Comparison of ENCODE assay signal across 12 cellular contexts in genomic region chr15:39455502-39455991, GRCh38.
DNase-seq lines count a peak whose midpoint lies in the region; ATAC-seq, FAIRE-seq and TF ChIP-seq lines count a peak whose summit lies in the region.
"Had no signal": no experiment of that assay in that cellular context is flagged by ENCODE, and none has a peak within 500 bp of the region (broad histone marks: within the 10 kb centered on the region; RNA-seq: fewer than 3 reads in every experiment).

No MANE protein-coding gene starts in this region.

- peak overlapping the region; percentile 34 for H3K27ac Mint-ChIP-seq in Caco-2 (ENCODE audit: unreplicated experiment)

- peaks cover 1% of the 10 kb centered on the region for H3K9me3 Mint-ChIP-seq in Caco-2 (ENCODE audit: unreplicated experiment)

- TF ChIP-seq RAD21 in HepG2 (CRISPR knock-in tag; IDR thresholded peaks at IDR 0.05), result no peak

- H3K4me1 ChIP-seq in Caco-2 (peaks cover 23% of the 10 kb centered on the region), HepG2 (ENCODE audit: insufficient read depth, low read length) (peaks cover 37% of the 10 kb centered on the region)

- CTCF ChIA-PET in Caco-2 (lab: Charles Lee) (interaction anchor here (0.9 to 1.3 kb wide), 4 partner anchors 17 to 748 kb away, joined by 3 to 6 read pairs (median 5); partner anchors contain the start of gene THBS1), HepG2 (lab: Yijun Ruan, JAX; ENCODE audit: low intra/inter-chr PET ratio, low total read pairs) (interaction anchor here (1.4 kb wide), 1 partner anchor 182 kb away, joined by 4 read pairs; no protein-coding TSS in a partner anchor)

- WGBS in HepG2 (ENCODE audit: low lambda C conversion rate), result 6% methylated on average over 5 of the region's 5 CpGs

- no peaks in the 10 kb centered on the region for H3K36me3 Mint-ChIP-seq in Caco-2 (ENCODE audit: insufficient read depth, unreplicated experiment)

- TF ChIP-seq EP300 in HepG2 (IDR thresholded peaks at IDR 0.05; ENCODE audit: low read depth in 2 of 2, low read length in 2 of 2) (peak in 1 of 2 experiments; percentile 82; a peak in 2 of 4 replicates), HepG2 (CRISPR knock-in tag; IDR thresholded peaks at IDR 0.05; ENCODE audit: borderline replicate concordance) (peak; percentile 61; the same call in 1 of the 2 replicates)

- H2AFZ ChIP-seq in HepG2 (ENCODE audit: low read length), result no peak overlapping the region

- POLR2A ChIA-PET in Caco-2 (lab: Charles Lee) (interaction anchor here (1.0 to 1.3 kb wide), 2 partner anchors 125 to 182 kb away, joined by 4 to 13 read pairs; partner anchors contain the start of gene THBS1), HepG2 (lab: Yijun Ruan, JAX) (interaction anchor here (0.9 to 1.5 kb wide), 3 partner anchors 111 to 182 kb away, joined by 3 to 24 read pairs (median 4); partner anchors contain the start of gene THBS1)

- in situ Hi-C loops in HepG2 (cut with HindIII; ENCODE audit: extremely low pct_ligation_motif_present, low pct_unique_long_range_greater_than_20kb), result no loop called here

- H3K27ac ChIP-seq in HepG2 (ENCODE audit: extremely low read length, insufficient read depth, low read length), result peak overlapping the region; percentile 58
- H3K27ac ChIP-seq: prostate gland had no signal

- H3K9me3 ChIP-seq in Caco-2 (no peaks in the 10 kb centered on the region), HepG2 (ENCODE audit: low read length) (peaks cover under 1% of the 10 kb centered on the region; the same call in 1 of the 2 replicates)
- H3K9me3 ChIP-seq: prostate gland, upper lobe of left lung had no signal

- DNase-seq in Caco-2 (peak; percentile 60 to 65), HS-5 (ENCODE audit: low read depth) (peak; percentile 74), amniotic stem cell (lab: John Stamatoyannopoulos, UW) (peak; percentile 75), HepG2 (ENCODE audit: low spot score) (peak; percentile 97), NCI-H1436 treated with DMSO at 0.1 percent for 48 hours (lab: John Stamatoyannopoulos, UW) (no peak), dermis blood vessel endothelial cell (no peak), putamen (ENCODE audit: low spot score) (no peak)
- DNase-seq: GF-D8, NCI-H2029, upper lobe of left lung had no signal

- BruUV-seq in Caco-2 (replicated peaks; lab: Mats Ljungman, UMichigan) (no TSS peak), HepG2 (replicated peaks; lab: Mats Ljungman, UMichigan) (no TSS peak)

- peak; percentile 46 for FAIRE-seq in HepG2 (lab: Jason Lieb, UNC)

- H4K20me1 ChIP-seq in HepG2 (ENCODE audit: insufficient read depth, low read length), result no peaks in the 10 kb centered on the region

- H3K9ac ChIP-seq in HepG2 (ENCODE audit: insufficient read depth, low read depth, low read length), result peak overlapping the region; percentile 11

- no peaks in the 10 kb centered on the region for H3K79me2 ChIP-seq in HepG2 (ENCODE audit: insufficient read depth, low read length)

- peak overlapping the region; percentile 14 for H3K4me3 Mint-ChIP-seq in Caco-2 (ENCODE audit: unreplicated experiment)

- intact Hi-C loops in Caco-2 (cut with micrococcal nuclease; ENCODE audit: unreplicated experiment), result loop anchor here (1.0 to 2.0 kb wide), 3 partner anchors 20 to 189 kb away; no protein-coding TSS in a partner anchor
- intact Hi-C loops in HepG2 (cut with micrococcal nuclease; ENCODE audit: unreplicated experiment), result loop anchor here (1.0 to 5.0 kb wide), 3 partner anchors 20 to 183 kb away; no protein-coding TSS in a partner anchor

- peaks cover 21% of the 10 kb centered on the region for H3K4me1 Mint-ChIP-seq in Caco-2 (ENCODE audit: low read depth, unreplicated experiment)

- H3K4me2 ChIP-seq in HepG2 (ENCODE audit: low read depth, low read length), result peak overlapping the region; percentile 52

- no peaks in the 10 kb centered on the region for H3K27me3 Mint-ChIP-seq in Caco-2 (ENCODE audit: insufficient read depth, unreplicated experiment)

- H3K36me3 ChIP-seq in Caco-2 (ENCODE audit: control insufficient read depth, insufficient read depth, low read length) (no peaks in the 10 kb centered on the region), HepG2 (replicated peaks in 1 of 2; ENCODE audit: control insufficient read depth in 1 of 2, insufficient read depth in 2 of 2, low read length in 2 of 2) (no peaks in the 10 kb centered on the region)
- H3K36me3 ChIP-seq: prostate gland, upper lobe of left lung had no signal

- no peak for TF ChIP-seq CTCF in Caco-2 (IDR thresholded peaks at IDR 0.05; ENCODE audit: insufficient read depth in 1 of 2, low read depth in 1 of 2, low read length in 1 of 2, severe bottlenecking in 1 of 2, unreplicated experiment in 1 of 2)
- TF ChIP-seq CTCF in HepG2 (CRISPR knock-in tag; IDR thresholded peaks at IDR 0.05), result no peak

- ATAC-seq in HepG2, result peak; percentile 98
- no peak for ATAC-seq in GM18870 (IDR thresholded peaks at IDR 0.05; ENCODE audit: unreplicated experiment)

- H3K27me3 ChIP-seq in Caco-2 (replicated peaks; ENCODE audit: control insufficient read depth, insufficient read depth, low read length), result no peaks in the 10 kb centered on the region
- no peaks in the 10 kb centered on the region for H3K27me3 ChIP-seq in HepG2 (ENCODE audit: control insufficient read depth in 1 of 2, insufficient read depth in 2 of 2, low read length in 2 of 2)
- H3K27me3 ChIP-seq: upper lobe of left lung had no signal

- H3K4me3 ChIP-seq in Caco-2 (ENCODE audit: low read depth, low read length) (no peak overlapping the region), HepG2 (replicated peaks in 1 of 3; ENCODE audit: insufficient read depth in 1 of 3, low read depth in 2 of 3, low read length in 3 of 3) (peak overlapping the region in 1 of 3 experiments; percentile 19; a peak in 1 of 6 replicates)
- H3K4me3 ChIP-seq: prostate gland, upper lobe of left lung had no signal

- no peak for TF ChIP-seq POLR2A in HepG2 (IDR thresholded peaks at IDR 0.05; ENCODE audit: insufficient read depth in 1 of 2, low read depth in 2 of 2, low read length in 2 of 2)

TF ChIP-seq in HepG2, 621 proteins besides CTCF, POLR2A, EP300 and RAD21 (continues in another document):
- TF ChIP-seq HNF1A (IDR thresholded peaks at IDR 0.05; ENCODE audit: low read depth) (no peak), HNF1A (CRISPR knock-in tag; IDR thresholded peaks at IDR 0.05; ENCODE audit: borderline replicate concordance) (peak; percentile 19; the same call in 1 of the 2 replicates), TCF7 (IDR thresholded peaks at IDR 0.05; ENCODE audit: low read depth) (peak; percentile 44; the same call in 1 of the 2 replicates), SP140L (CRISPR knock-in tag; IDR thresholded peaks at IDR 0.05; ENCODE audit: borderline replicate concordance) (no peak), ZNF672 (CRISPR knock-in tag; IDR thresholded peaks at IDR 0.05) (no peak), TBX3 (IDR thresholded peaks at IDR 0.05; ENCODE audit: borderline replicate concordance) (peak; percentile 80; the same call in 1 of the 2 replicates), DPF2 (CRISPR knock-in tag; IDR thresholded peaks at IDR 0.05; ENCODE audit: borderline replicate concordance, low read depth) (no peak), PHF21A (CRISPR knock-in tag; IDR thresholded peaks at IDR 0.05) (0 out of 2 replicates have a peak, but pooled peaks have one; percentile 15), EHMT2 (IDR thresholded peaks at IDR 0.05; ENCODE audit: borderline replicate concordance, low read depth, low read length) (peak; percentile 65; the same call in 1 of the 2 replicates), HNF4A (CRISPR knock-in tag; IDR thresholded peaks at IDR 0.05) (peak; percentile 39; the same call in 1 of the 2 replicates), KDM3A (CRISPR knock-in tag; IDR thresholded peaks at IDR 0.05; ENCODE audit: low read depth) (0 out of 2 replicates have a peak, but pooled peaks have one; percentile 44), TARDBP (CRISPR knock-in tag; IDR thresholded peaks at IDR 0.05) (peak; percentile 43; the same call in 1 of the 2 replicates), POGZ (CRISPR knock-in tag; IDR thresholded peaks at IDR 0.05) (0 out of 2 replicates have a peak, but pooled peaks have one; percentile 24), ZNF564 (CRISPR knock-in tag; IDR thresholded peaks at IDR 0.05) (no peak), FOXK1 (CRISPR knock-in tag; IDR thresholded peaks at IDR 0.05; ENCODE audit: borderline replicate concordance, low read depth) (peak; percentile 58; the same call in 1 of the 2 replicates)

Comparison
In these comparisons a context has a peak if more than half of its experiments do, and no peak if none do; other contexts are left out.
1. DNase-seq: peak in Caco-2 (2 of 2), HS-5 (single experiment), amniotic stem cell (single experiment) and HepG2 (single experiment); none in NCI-H1436 treated with DMSO at 0.1 percent for 48 hours (single experiment), dermis blood vessel endothelial cell (single experiment) and putamen (single experiment).